In the genomic region with DNA sequence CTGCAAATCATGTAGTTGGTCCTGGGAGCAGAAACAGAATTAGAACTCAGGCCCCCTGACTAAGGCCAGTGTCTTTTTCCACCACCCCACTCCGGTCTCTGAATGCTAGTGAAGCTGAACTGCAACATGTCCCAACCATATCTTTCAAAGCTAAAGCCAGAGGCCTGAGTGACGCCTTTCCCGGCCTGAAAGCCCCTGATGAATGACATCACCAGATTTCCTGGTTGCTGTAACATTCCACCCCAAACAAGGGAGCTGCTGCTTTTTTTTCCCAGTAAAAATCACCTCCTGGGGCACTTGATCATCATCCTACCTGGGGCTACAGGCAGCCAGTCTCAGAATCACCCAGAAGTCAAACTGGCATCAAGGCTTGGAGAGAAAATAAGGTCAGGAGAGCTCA, we compare ENCODE assay signal across 13 cellular contexts.
DNase-seq lines count a peak whose midpoint lies in the region; ATAC-seq, FAIRE-seq and TF ChIP-seq lines count a peak whose summit lies in the region.
"Had no signal": no experiment of that assay in that cellular context is flagged by ENCODE, and none has a peak within 500 bp of the region (broad histone marks: within the 10 kb centered on the region; RNA-seq: fewer than 3 reads in every experiment).

No MANE protein-coding gene starts in this region.

- H3K27ac ChIP-seq in dorsolateral prefrontal cortex (peak overlapping the region in 6 of 59 donors; percentile 7 to 47 (median 19)), gastrocnemius medialis (no peak overlapping the region)

- H3K4me3 ChIP-seq in epithelial cell of esophagus (ENCODE audit: low read length) (no peak overlapping the region), dorsolateral prefrontal cortex (no peak overlapping the region), gastrocnemius medialis (no peak overlapping the region)
- H3K4me3 ChIP-seq: lung had no signal

- no peak for TF ChIP-seq POLR2A in gastrocnemius medialis (IDR thresholded peaks at IDR 0.05)

- no peak for TF ChIP-seq CTCF in epithelial cell of esophagus (IDR thresholded peaks at IDR 0.05; ENCODE audit: insufficient read depth, low read depth, low read length, missing control alignments)
- no peak for TF ChIP-seq CTCF in nephron (IDR thresholded peaks at IDR 0.05; ENCODE audit: unreplicated experiment in 3 of 3)
- no peak for TF ChIP-seq CTCF in dorsolateral prefrontal cortex (IDR thresholded peaks at IDR 0.05 in 54 of 56, conservative IDR thresholded peaks at IDR 0.05 in 2 of 56; ENCODE audit: low read depth in 1 of 56, partially characterized antibody in 56 of 56)
- no peak for TF ChIP-seq CTCF in gastrocnemius medialis (IDR thresholded peaks at IDR 0.05 in 4 of 5, conservative IDR thresholded peaks at IDR 0.05 in 1 of 5)

- H3K4me1 ChIP-seq in gastrocnemius medialis: peaks cover 0 to 15% of the 10 kb centered on the region in 2 donors

- H3K9me3 Mint-ChIP-seq in nephron: peaks cover 3% of the 10 kb centered on the region
- H3K9me3 Mint-ChIP-seq: central memory CD8-positive, alpha-beta T cell had no signal

- H3K27me3 ChIP-seq in dorsolateral prefrontal cortex: no peaks in the 10 kb centered on the region
- H3K27me3 ChIP-seq in gastrocnemius medialis: no peaks in the 10 kb centered on the region

- no peak overlapping the region for H3K4me3 Mint-ChIP-seq in nephron
- H3K4me3 Mint-ChIP-seq: activated CD4-positive, alpha-beta T cell treated with anti-CD3 and anti-CD28 coated beads, Interleukin-2, amount 10 ng/mL, durations not matched to agents 24 days and 14 days; central memory CD8-positive, alpha-beta T cell had no signal

- no peaks in the 10 kb centered on the region for H3K9me3 ChIP-seq in gastrocnemius medialis

- peaks cover 19% of the 10 kb centered on the region for H3K27me3 Mint-ChIP-seq in nephron (ENCODE audit: low read depth)
- H3K27me3 Mint-ChIP-seq: activated CD4-positive, alpha-beta T cell treated with anti-CD3 and anti-CD28 coated beads, Interleukin-2, amount 10 ng/mL, durations not matched to agents 24 days and 14 days; central memory CD8-positive, alpha-beta T cell had no signal

- in situ Hi-C loops in gastrocnemius medialis (cut with MboI; ENCODE audit: low sequenced_read_pairs in 4 of 4): no loop called here

- H3K36me3 Mint-ChIP-seq in nephron (ENCODE audit: low read depth): no peaks in the 10 kb centered on the region

- H3K4me1 Mint-ChIP-seq in nephron: peaks cover 15% of the 10 kb centered on the region

- no peaks in the 10 kb centered on the region for H3K36me3 ChIP-seq in gastrocnemius medialis

- intact Hi-C loops in dorsolateral prefrontal cortex (cut with DNase I) (no loop called here), gastrocnemius medialis (cut with DNase I; ENCODE audit: low total_unique reads) (no loop called here)

- ATAC-seq in HG03354 (IDR thresholded peaks at IDR 0.05; ENCODE audit: poor library complexity, severe bottlenecking, unreplicated experiment): no peak
- no peak for ATAC-seq in GM21390 (IDR thresholded peaks at IDR 0.05; ENCODE audit: unreplicated experiment)
- no peak for ATAC-seq in gastrocnemius medialis

- DNase-seq in Daoy (ENCODE audit: low read depth): peak; percentile 58
- peak; percentile 49 for DNase-seq in RCC 7860 (ENCODE audit: low spot score)
- DNase-seq in epithelial cell of esophagus (ENCODE audit: low read depth): peak; percentile 63
- no peak for DNase-seq in dorsolateral prefrontal cortex
- no peak for DNase-seq in gastrocnemius medialis
- DNase-seq: activated CD4-positive, alpha-beta T cell treated with anti-CD3 and anti-CD28 coated beads, Interleukin-2, amount 10 ng/mL, durations not matched to agents 24 days and 14 days; NCI-H187 treated with DMSO at 0.1 percent for 48 hours; stimulated activated CD4-positive, alpha-beta T cell treated with anti-CD3 and anti-CD28 coated beads, Interleukin-4, amount 100 ng/mL, for 4 hours had no signal

- no peak for FAIRE-seq in RCC 7860 (lab: Jason Lieb, UNC)

- H3K27ac Mint-ChIP-seq in nephron: peak overlapping the region in 2 of 3 experiments; percentile 73 to 74
- H3K27ac Mint-ChIP-seq: activated CD4-positive, alpha-beta T cell treated with anti-CD3 and anti-CD28 coated beads, Interleukin-2, amount 10 ng/mL, durations not matched to agents 24 days and 14 days had no signal

Comparison
In these comparisons a context has a peak if more than half of its experiments do, and no peak if none do; other contexts are left out.
1. DNase-seq: peak in Daoy (single experiment), RCC 7860 (single experiment) and epithelial cell of esophagus (single experiment); none in dorsolateral prefrontal cortex (0 of 10) and gastrocnemius medialis (0 of 2).